ENCODE assay signal across 19 cellular contexts in the genomic region with DNA sequence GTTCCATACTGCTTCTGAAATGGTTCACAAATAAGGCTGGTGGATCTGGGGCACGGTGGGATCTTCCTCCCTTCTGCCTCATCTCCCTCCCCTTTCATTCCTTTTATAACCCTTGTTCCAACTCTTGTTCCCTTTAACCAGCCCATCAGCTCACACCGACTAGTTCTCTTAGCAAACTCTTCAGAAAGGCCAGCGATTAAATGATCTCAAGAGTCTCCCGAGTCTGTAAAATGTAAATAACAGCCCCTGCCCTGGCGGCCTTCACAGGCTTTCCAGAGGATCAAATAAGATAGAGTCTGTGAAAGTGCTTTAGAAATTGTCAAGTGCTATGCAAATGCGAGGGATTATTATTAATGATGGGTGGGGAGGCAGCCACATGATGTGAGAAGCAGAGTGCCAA. TPM values are rescaled to one million over a fixed set of nuclear protein-coding genes. Genes with fewer than 3 reads are reported as not detected.
DNase-seq lines count a peak whose midpoint lies in the region; ATAC-seq and TF ChIP-seq lines count a peak whose summit lies in the region.
"Had no signal": no experiment of that assay in that cellular context is flagged by ENCODE, and none has a peak within 500 bp of the region (broad histone marks: within the 10 kb centered on the region; RNA-seq: fewer than 3 reads in every experiment).

No MANE protein-coding gene starts in this region.

- H3K4me1 Mint-ChIP-seq in stimulated activated effector memory CD8-positive, alpha-beta T cell treated with anti-CD3 and anti-CD28 coated beads, Interleukin-12 subunit alpha, Interleukin-12 subunit beta, amount 100 ng/mL, for 72 hours = no peaks in the 10 kb centered on the region
- H3K4me1 Mint-ChIP-seq: activated T-helper 17 cell treated with anti-CD3 and anti-CD28 coated beads, Interleukin-2, amount 50 U/mL, for 72 hours had no signal

- ATAC-seq in heart left ventricle = no peak
- no peak for ATAC-seq in left ventricle myocardium superior
- no peak for ATAC-seq in GM21717 (IDR thresholded peaks at IDR 0.05; ENCODE audit: unreplicated experiment)
- no peak for ATAC-seq in stimulated activated effector memory CD8-positive, alpha-beta T cell treated with anti-CD3 and anti-CD28 coated beads, Interleukin-12 subunit alpha, Interleukin-12 subunit beta, amount 100 ng/mL, for 72 hours
- ATAC-seq: activated T-helper 17 cell treated with anti-CD3 and anti-CD28 coated beads, Interleukin-2, amount 50 U/mL, for 72 hours; GM12878 had no signal

- H3K27me3 ChIP-seq in heart left ventricle (peaks cover 0 to 11% (median 0%) of the 10 kb centered on the region in 9 donors), esophagus (ENCODE audit: control insufficient read depth in 1 of 2, insufficient read depth in 2 of 2, low read length in 2 of 2) (no peaks in the 10 kb centered on the region), rectal smooth muscle tissue (ENCODE audit: control insufficient read depth, insufficient read depth, low read length) (peaks cover 3% of the 10 kb centered on the region), vagina (no peaks in the 10 kb centered on the region)

- DNase-seq in heart left ventricle (no peak), left ventricle myocardium superior (no peak), vagina (ENCODE audit: extremely low spot score in 2 of 2) (no peak), GOT3 (lab: John Stamatoyannopoulos, UW) (no peak)
- DNase-seq in stimulated activated effector memory CD8-positive, alpha-beta T cell treated with anti-CD3 and anti-CD28 coated beads, Interleukin-12 subunit alpha, Interleukin-12 subunit beta, amount 100 ng/mL, for 72 hours (ENCODE audit: low spot score in 2 of 2) = no peak
- DNase-seq: CD8-positive, alpha-beta memory T cell; Karpas-422; NCI-H1417 treated with DMSO at 0.1 percent for 48 hours; trophoblast cell had no signal

- H3K27ac ChIP-seq in heart left ventricle (peak overlapping the region; percentile 21 to 87 (median 78)), esophagus (ENCODE audit: low read depth in 2 of 2, low read length in 1 of 2) (peak overlapping the region; percentile 81 to 91), rectal smooth muscle tissue (ENCODE audit: low read depth, low read length) (peak overlapping the region; percentile 21), vagina (peak overlapping the region; percentile 56)
- H3K27ac ChIP-seq: VCaP had no signal

- H3K9me3 Mint-ChIP-seq in stimulated activated effector memory CD8-positive, alpha-beta T cell treated with anti-CD3 and anti-CD28 coated beads, Interleukin-12 subunit alpha, Interleukin-12 subunit beta, amount 100 ng/mL, for 72 hours = no peaks in the 10 kb centered on the region
- H3K9me3 Mint-ChIP-seq: activated T-helper 17 cell treated with anti-CD3 and anti-CD28 coated beads, Interleukin-2, amount 50 U/mL, for 72 hours; CD8-positive, alpha-beta memory T cell; dendritic cell treated with granulocyte-macrophage colony-stimulating factor and Interleukin-4, amounts not matched to agents 40 ng/mL and 50 ng/mL, for 4 days had no signal

- peaks cover 0 to 84% (median 35%) of the 10 kb centered on the region in 12 donors for H3K4me1 ChIP-seq in heart left ventricle
- peaks cover 0 to 14% of the 10 kb centered on the region in 2 donors for H3K4me1 ChIP-seq in esophagus (ENCODE audit: control insufficient read depth in 2 of 2, insufficient read depth in 2 of 2, low read length in 1 of 2)
- peaks cover 5% of the 10 kb centered on the region for H3K4me1 ChIP-seq in rectal smooth muscle tissue (ENCODE audit: control insufficient read depth, insufficient read depth, low read length)
- peaks cover 22% of the 10 kb centered on the region for H3K4me1 ChIP-seq in vagina

- no peaks in the 10 kb centered on the region for H3K36me3 ChIP-seq in heart left ventricle
- no peaks in the 10 kb centered on the region for H3K36me3 ChIP-seq in esophagus (ENCODE audit: control insufficient read depth in 2 of 2, insufficient read depth in 2 of 2, low read length in 1 of 2)
- H3K36me3 ChIP-seq in rectal smooth muscle tissue (ENCODE audit: control insufficient read depth, insufficient read depth, low read length) = no peaks in the 10 kb centered on the region
- H3K36me3 ChIP-seq in vagina = no peaks in the 10 kb centered on the region

- no peaks in the 10 kb centered on the region for H3K36me3 Mint-ChIP-seq in stimulated activated effector memory CD8-positive, alpha-beta T cell treated with anti-CD3 and anti-CD28 coated beads, Interleukin-12 subunit alpha, Interleukin-12 subunit beta, amount 100 ng/mL, for 72 hours

- 41 to 63% (median 43%) methylated on average over 6 of the region's 6 CpGs for WGBS in heart left ventricle, 4 donors
- 47 to 49% methylated on average over 6 of the region's 6 CpGs for WGBS in esophagus, 2 donors

- intact Hi-C loops in heart left ventricle (cut with DNase I) (loop anchor here in 1 of 10 donors (10.0 kb wide), 1 partner anchor 376 kb away; no protein-coding TSS in a partner anchor), left ventricle myocardium superior (cut with micrococcal nuclease) (no loop called here), vagina (cut with DNase I) (no loop called here)

- H3K9me3 ChIP-seq in heart left ventricle (no peaks in the 10 kb centered on the region), esophagus (ENCODE audit: control insufficient read depth in 2 of 2, insufficient read depth in 1 of 2, low read depth in 1 of 2, low read length in 1 of 2) (no peaks in the 10 kb centered on the region), vagina (no peaks in the 10 kb centered on the region)

- no peak overlapping the region for H3K4me3 Mint-ChIP-seq in stimulated activated effector memory CD8-positive, alpha-beta T cell treated with anti-CD3 and anti-CD28 coated beads, Interleukin-12 subunit alpha, Interleukin-12 subunit beta, amount 100 ng/mL, for 72 hours
- H3K4me3 Mint-ChIP-seq: activated T-helper 17 cell treated with anti-CD3 and anti-CD28 coated beads, Interleukin-2, amount 50 U/mL, for 72 hours; CD8-positive, alpha-beta memory T cell; dendritic cell treated with granulocyte-macrophage colony-stimulating factor and Interleukin-4, amounts not matched to agents 40 ng/mL and 50 ng/mL, for 4 days had no signal

- H3K4me3 ChIP-seq in heart left ventricle (no peak overlapping the region), esophagus (ENCODE audit: low read depth in 1 of 2, low read length in 2 of 2) (no peak overlapping the region), rectal smooth muscle tissue (ENCODE audit: low read length) (no peak overlapping the region), vagina (no peak overlapping the region)
- H3K4me3 ChIP-seq: GM12878 had no signal

- no peak overlapping the region for H3K9ac ChIP-seq in rectal smooth muscle tissue (ENCODE audit: low read length)

- no peak for TF ChIP-seq CTCF in heart left ventricle (IDR thresholded peaks at IDR 0.05)
- no peak for TF ChIP-seq CTCF in vagina (IDR thresholded peaks at IDR 0.05)

- no peak for TF ChIP-seq POLR2A in heart left ventricle (IDR thresholded peaks at IDR 0.05)
- TF ChIP-seq POLR2A in vagina (IDR thresholded peaks at IDR 0.05) = no peak

- H3K27ac Mint-ChIP-seq in stimulated activated effector memory CD8-positive, alpha-beta T cell treated with anti-CD3 and anti-CD28 coated beads, Interleukin-12 subunit alpha, Interleukin-12 subunit beta, amount 100 ng/mL, for 72 hours = no peak overlapping the region
- H3K27ac Mint-ChIP-seq: activated T-helper 17 cell treated with anti-CD3 and anti-CD28 coated beads, Interleukin-2, amount 50 U/mL, for 72 hours; dendritic cell treated with granulocyte-macrophage colony-stimulating factor and Interleukin-4, amounts not matched to agents 40 ng/mL and 50 ng/mL, for 4 days had no signal

RNA-seq across cellular contexts. Expression of a gene that starts 27.1 kb away (rescaled TPM):
- total RNA-seq in heart left ventricle (100 to 1,000 TPM in 2 of 9 donors, 10 to 100 TPM in 7; 28.0 to 145 (median 30.5) TPM), left ventricle myocardium superior (63.3 TPM), vagina (780 TPM)
- polyA plus RNA-seq in heart left ventricle (100 to 1,000 TPM in 1 of 2 donors, 10 to 100 TPM in 1; 41.5 to 113 TPM), esophagus (10 to 100 TPM; 62.5 to 64.5 TPM)

RNA-seq across cellular contexts. Expression of a gene that starts 29.0 kb away (rescaled TPM):
- total RNA-seq in heart left ventricle (not detected), left ventricle myocardium superior (not detected), vagina (not detected)
- polyA plus RNA-seq in heart left ventricle (not detected), esophagus (under 1 TPM in 1 of 2 donors, not detected in 1; 0.02 TPM)
- total RNA-seq: activated T-helper 17 cell treated with anti-CD3 and anti-CD28 coated beads, Interleukin-2, amount 50 U/mL, for 72 hours; CD8-positive, alpha-beta memory T cell; GM12878; NCI-H460; pulmonary artery endothelial cell had no signal
- polyA plus RNA-seq: AG04450, GM12878 had no signal

Comparison
In these comparisons a context has a peak if more than half of its experiments do, and no peak if none do; other contexts are left out.
1. H3K27ac ChIP-seq: peak in every context shown above with its lines; median percentile 86 in esophagus; 78 in heart left ventricle; 56 in vagina; 21 in rectal smooth muscle tissue.